1 cellular context compared by ENCODE assay signal in genomic region chr4:84648863-84649647, GRCh38.
TF ChIP-seq lines count a peak whose summit lies in the region.

No MANE protein-coding gene starts in this region.

TF ChIP-seq in GM23338, 12 proteins besides CTCF, POLR2A, EP300 and RAD21 (continued from another document):
- TF ChIP-seq ZNF462 (CRISPR knock-in tag; IDR thresholded peaks at IDR 0.05) (no peak), JUNB (IDR thresholded peaks at IDR 0.05; ENCODE audit: unreplicated experiment) (no peak), NANOG (IDR thresholded peaks at IDR 0.05; ENCODE audit: borderline replicate concordance) (no peak), ZNF331 (CRISPR knock-in tag; IDR thresholded peaks at IDR 0.05; ENCODE audit: low read depth) (no peak), ZNF114 (CRISPR knock-in tag; IDR thresholded peaks at IDR 0.05) (no peak)
- TF ChIP-seq, protein P1, sequence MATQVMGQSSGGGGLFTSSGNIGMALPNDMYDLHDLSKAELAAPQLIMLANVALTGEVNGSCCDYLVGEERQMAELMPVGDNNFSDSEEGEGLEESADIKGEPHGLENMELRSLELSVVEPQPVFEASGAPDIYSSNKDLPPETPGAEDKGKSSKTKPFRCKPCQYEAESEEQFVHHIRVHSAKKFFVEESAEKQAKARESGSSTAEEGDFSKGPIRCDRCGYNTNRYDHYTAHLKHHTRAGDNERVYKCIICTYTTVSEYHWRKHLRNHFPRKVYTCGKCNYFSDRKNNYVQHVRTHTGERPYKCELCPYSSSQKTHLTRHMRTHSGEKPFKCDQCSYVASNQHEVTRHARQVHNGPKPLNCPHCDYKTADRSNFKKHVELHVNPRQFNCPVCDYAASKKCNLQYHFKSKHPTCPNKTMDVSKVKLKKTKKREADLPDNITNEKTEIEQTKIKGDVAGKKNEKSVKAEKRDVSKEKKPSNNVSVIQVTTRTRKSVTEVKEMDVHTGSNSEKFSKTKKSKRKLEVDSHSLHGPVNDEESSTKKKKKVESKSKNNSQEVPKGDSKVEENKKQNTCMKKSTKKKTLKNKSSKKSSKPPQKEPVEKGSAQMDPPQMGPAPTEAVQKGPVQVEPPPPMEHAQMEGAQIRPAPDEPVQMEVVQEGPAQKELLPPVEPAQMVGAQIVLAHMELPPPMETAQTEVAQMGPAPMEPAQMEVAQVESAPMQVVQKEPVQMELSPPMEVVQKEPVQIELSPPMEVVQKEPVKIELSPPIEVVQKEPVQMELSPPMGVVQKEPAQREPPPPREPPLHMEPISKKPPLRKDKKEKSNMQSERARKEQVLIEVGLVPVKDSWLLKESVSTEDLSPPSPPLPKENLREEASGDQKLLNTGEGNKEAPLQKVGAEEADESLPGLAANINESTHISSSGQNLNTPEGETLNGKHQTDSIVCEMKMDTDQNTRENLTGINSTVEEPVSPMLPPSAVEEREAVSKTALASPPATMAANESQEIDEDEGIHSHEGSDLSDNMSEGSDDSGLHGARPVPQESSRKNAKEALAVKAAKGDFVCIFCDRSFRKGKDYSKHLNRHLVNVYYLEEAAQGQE (IDR thresholded peaks at IDR 0.05; ENCODE audit: unreplicated experiment) = no peak
